ENCODE assay signal across 8 cellular contexts in genomic region chr17:48816774-48817590, GRCh38. TPM values are rescaled to one million over a fixed set of nuclear protein-coding genes. Genes with fewer than 3 reads are reported as not detected.
DNase-seq lines count a peak whose midpoint lies in the region; ATAC-seq lines count a peak whose summit lies in the region.

TTLL6 (minus strand) TSS chr17:48817229; CDS start chr17:48817072, 157 bp downstream.

- peaks cover 20% of the 10 kb centered on the region for H3K4me1 Mint-ChIP-seq in activated CD4-positive, alpha-beta T cell treated with anti-CD3 and anti-CD28 coated beads, Interleukin-2, amount 10 ng/mL, durations not matched to agents 24 days and 14 days

- H3K4me3 Mint-ChIP-seq in activated CD4-positive, alpha-beta T cell treated with anti-CD3 and anti-CD28 coated beads, Interleukin-2, amount 10 ng/mL, durations not matched to agents 24 days and 14 days, result peak within 1 kb of the TSS; percentile 86

- ATAC-seq in HG03095 (IDR thresholded peaks at IDR 0.05; ENCODE audit: unreplicated experiment) (peak; percentile 50), left lobe of liver (peak; percentile 94), GM21526 (IDR thresholded peaks at IDR 0.05; ENCODE audit: low FRiP score, unreplicated experiment) (no peak)

- H3K27ac Mint-ChIP-seq in activated CD4-positive, alpha-beta T cell treated with anti-CD3 and anti-CD28 coated beads, Interleukin-2, amount 10 ng/mL, durations not matched to agents 24 days and 14 days, result no peak within 1 kb of the TSS

- peaks cover 65% of the 10 kb centered on the region for H3K27me3 Mint-ChIP-seq in activated CD4-positive, alpha-beta T cell treated with anti-CD3 and anti-CD28 coated beads, Interleukin-2, amount 10 ng/mL, durations not matched to agents 24 days and 14 days

- H3K36me3 Mint-ChIP-seq in activated CD4-positive, alpha-beta T cell treated with anti-CD3 and anti-CD28 coated beads, Interleukin-2, amount 10 ng/mL, durations not matched to agents 24 days and 14 days (ENCODE audit: low read depth), result peaks cover 4% of the 10 kb centered on the region

- peak; percentile 89 for DNase-seq in GM03348 (ENCODE audit: low spot score)
- DNase-seq in NCI-H446 (lab: John Stamatoyannopoulos, UW), result peak; percentile 49 to 84
- peak; percentile 95 for DNase-seq in activated CD4-positive, alpha-beta T cell treated with anti-CD3 and anti-CD28 coated beads, Interleukin-2, amount 10 ng/mL, durations not matched to agents 24 days and 14 days
- peak; percentile 18 for DNase-seq in dedifferentiated amniotic fluid mesenchymal stem cell (ENCODE audit: extremely low spot score)
- DNase-seq in left lobe of liver (ENCODE audit: low spot score), result peak; percentile 78
- peak; percentile 75 to 78 for DNase-seq in stimulated activated CD4-positive, alpha-beta T cell treated with anti-CD3 and anti-CD28 coated beads, Interleukin-2, amount 100 ng/mL, for 24 hours

- H3K9me3 Mint-ChIP-seq in activated CD4-positive, alpha-beta T cell treated with anti-CD3 and anti-CD28 coated beads, Interleukin-2, amount 10 ng/mL, durations not matched to agents 24 days and 14 days, result no peaks in the 10 kb centered on the region

- intact Hi-C loops in activated CD4-positive, alpha-beta T cell treated with anti-CD3 and anti-CD28 coated beads, Interleukin-2, amount 10 ng/mL, durations not matched to agents 24 days and 14 days (cut with micrococcal nuclease), result loop anchor here (2.0 kb wide), 1 partner anchor 14 kb away; the partner anchor contains the start of gene CALCOCO2

RNA-seq across cellular contexts. Expression of gene TTLL6, which starts in this region (rescaled TPM):
- total RNA-seq in activated CD4-positive, alpha-beta T cell treated with anti-CD3 and anti-CD28 coated beads, Interleukin-2, amount 10 ng/mL, durations not matched to agents 24 days and 14 days, result not detected in 2 replicates
- not detected for total RNA-seq in left lobe of liver

Comparison
In these comparisons a context has a peak if more than half of its experiments do, and no peak if none do; other contexts are left out.
1. Peak in DNase-seq in activated CD4-positive, alpha-beta T cell treated with anti-CD3 and anti-CD28 coated beads, Interleukin-2, amount 10 ng/mL, durations not matched to agents 24 days and 14 days; RNA of the gene not detected or under 1 TPM.
2. Peak in DNase-seq and ATAC-seq in left lobe of liver; RNA of the gene not detected or under 1 TPM.
3. DNase-seq: peak in every context shown above with its lines; median percentile 95 in activated CD4-positive, alpha-beta T cell treated with anti-CD3 and anti-CD28 coated beads, Interleukin-2, amount 10 ng/mL, durations not matched to agents 24 days and 14 days; 89 in GM03348; 78 in left lobe of liver; 76 in stimulated activated CD4-positive, alpha-beta T cell treated with anti-CD3 and anti-CD28 coated beads, Interleukin-2, amount 100 ng/mL, for 24 hours; 66 in NCI-H446; 18 in dedifferentiated amniotic fluid mesenchymal stem cell.